Comparison of ENCODE assay signal across 9 cellular contexts in genomic region chr20:16821211-16822089, GRCh38.
A peak's percentile ranks its signal among the peaks of the same experiment; 100 is the strongest.
DNase-seq lines count a peak whose midpoint lies in the region; ATAC-seq, FAIRE-seq and TF ChIP-seq lines count a peak whose summit lies in the region.
"Had no signal": no experiment of that assay in that cellular context is flagged by ENCODE, and none has a peak within 500 bp of the region (broad histone marks: within the 10 kb centered on the region; RNA-seq: fewer than 3 reads in every experiment).

No MANE protein-coding gene starts in this region.

- no peak overlapping the region for H3K27ac ChIP-seq in astrocyte (ENCODE audit: low read depth, low read length)

- peaks cover 2% of the 10 kb centered on the region for H3K27me3 ChIP-seq in astrocyte (ENCODE audit: insufficient read depth, low read length)

- H4K20me1 ChIP-seq in astrocyte (ENCODE audit: insufficient read depth, low read length), result no peaks in the 10 kb centered on the region

- peak; percentile 83 for ATAC-seq in HG03175 (IDR thresholded peaks at IDR 0.05; ENCODE audit: unreplicated experiment)
- no peak for ATAC-seq in GM21515 (IDR thresholded peaks at IDR 0.05; ENCODE audit: unreplicated experiment)

- peak; percentile 85 for TF ChIP-seq CTCF in AG10803 (conservative IDR thresholded peaks at IDR 0.05; ENCODE audit: low read length)
- peak; percentile 89 for TF ChIP-seq CTCF in GM12875 (IDR thresholded peaks at IDR 0.05; ENCODE audit: borderline replicate concordance, insufficient read depth, low read depth, low read length)
- TF ChIP-seq CTCF in astrocyte (IDR thresholded peaks at IDR 0.05; ENCODE audit: insufficient read depth, low read depth, low read length), result peak; percentile 79

- H3K36me3 Mint-ChIP-seq in astrocyte (ENCODE audit: low read depth, unreplicated experiment), result no peaks in the 10 kb centered on the region
- H3K36me3 Mint-ChIP-seq: IgD-negative memory B cell had no signal

- peaks cover 5% of the 10 kb centered on the region for H3K9me3 Mint-ChIP-seq in astrocyte (ENCODE audit: unreplicated experiment)

- no peaks in the 10 kb centered on the region for H3K36me3 ChIP-seq in astrocyte (ENCODE audit: insufficient read depth, low read length)

- H3K9ac ChIP-seq in astrocyte (ENCODE audit: low read length), result no peak overlapping the region

- no peaks in the 10 kb centered on the region for H3K9me3 ChIP-seq in astrocyte (ENCODE audit: insufficient read depth, low read depth, low read length)

- no peak overlapping the region for H3K4me3 ChIP-seq in AG10803 (ENCODE audit: low read length)
- no peak overlapping the region for H3K4me3 ChIP-seq in GM12875 (ENCODE audit: low read depth, low read length)
- no peak overlapping the region for H3K4me3 ChIP-seq in astrocyte (ENCODE audit: insufficient read depth, low read depth, low read length)

- no peaks in the 10 kb centered on the region for H3K79me2 ChIP-seq in astrocyte (ENCODE audit: insufficient read depth, low read length)

- H3K4me1 ChIP-seq in astrocyte (ENCODE audit: insufficient read depth, low read length), result no peaks in the 10 kb centered on the region

- peak; percentile 34 for DNase-seq in AG10803 (ENCODE audit: low read depth)
- peak; percentile 75 for DNase-seq in NCI-H748 treated with DMSO at 0.1 percent for 48 hours (lab: John Stamatoyannopoulos, UW)
- DNase-seq in astrocyte (ENCODE audit: low read depth), result peak; percentile 6
- peak; percentile 49 for DNase-seq in left kidney (ENCODE audit: low read depth, low spot score)
- no peak for DNase-seq in cortex of kidney (lab: John Stamatoyannopoulos, UW)

- H3K27ac Mint-ChIP-seq in astrocyte (ENCODE audit: unreplicated experiment), result no peak overlapping the region

- no peak overlapping the region for H2AFZ ChIP-seq in astrocyte (ENCODE audit: low read depth, low read length)

- H3K4me1 Mint-ChIP-seq in astrocyte (ENCODE audit: low read depth, unreplicated experiment), result no peaks in the 10 kb centered on the region
- H3K4me1 Mint-ChIP-seq: IgD-negative memory B cell had no signal

- H3K4me3 Mint-ChIP-seq in astrocyte (ENCODE audit: unreplicated experiment), result no peak overlapping the region
- H3K4me3 Mint-ChIP-seq: IgD-negative memory B cell had no signal

- H3K4me2 ChIP-seq in astrocyte (ENCODE audit: low read length), result no peak overlapping the region

- H3K27me3 Mint-ChIP-seq in astrocyte (ENCODE audit: low read depth, unreplicated experiment), result peaks cover 6% of the 10 kb centered on the region

- no peak for FAIRE-seq in astrocyte (lab: Jason Lieb, UNC)
